In the genomic region with DNA sequence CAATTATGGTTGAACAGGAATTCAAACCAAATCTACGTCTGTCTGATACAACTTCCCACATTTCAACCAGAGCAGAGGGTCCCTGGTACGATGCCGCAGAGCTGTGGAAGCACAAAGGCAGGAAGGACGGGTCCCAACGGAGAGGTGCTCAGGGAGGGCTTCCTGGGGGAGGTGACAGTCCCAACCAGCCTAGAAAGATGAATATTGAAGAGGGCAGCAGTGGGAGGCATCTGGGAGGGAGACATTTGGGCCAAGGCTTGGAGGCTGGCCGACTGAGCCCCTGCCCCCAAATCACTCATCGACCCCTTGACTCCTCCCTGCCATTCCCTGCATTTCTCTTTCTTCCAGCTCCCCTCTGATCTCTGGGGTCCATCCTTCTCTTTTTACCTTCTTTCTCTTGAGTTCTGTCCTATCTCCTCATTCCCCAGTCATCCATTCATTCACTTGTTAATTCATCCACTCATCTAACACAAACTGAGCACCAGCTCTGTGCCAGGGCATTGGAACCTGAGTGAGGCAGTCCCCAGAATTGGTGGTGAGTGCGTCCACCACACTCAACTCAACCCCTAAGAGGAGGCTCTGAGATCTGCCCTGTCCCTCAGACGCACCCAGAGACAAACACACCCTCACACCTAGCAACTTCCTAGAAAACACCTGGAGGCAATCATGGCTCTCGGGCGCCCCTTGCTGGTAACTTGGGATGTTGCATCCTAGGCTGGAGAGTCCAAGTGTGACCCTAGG, we compare ENCODE assay signal across 8 cellular contexts. TPM values are rescaled to one million over a fixed set of nuclear protein-coding genes. Genes with fewer than 3 reads are reported as not detected.
DNase-seq lines count a peak whose midpoint lies in the region; ATAC-seq and TF ChIP-seq lines count a peak whose summit lies in the region.

No MANE protein-coding gene starts in this region.

- intact Hi-C loops in cardiac septum (cut with DNase I), result loop anchor here (5.0 kb wide), 1 partner anchor 96 kb away; no protein-coding TSS in a partner anchor

- POLR2A ChIA-PET in GM10248 (lab: Yijun Ruan, JAX), result interaction anchor here (0.6 kb wide), 1 partner anchor 145 kb away, joined by 3 read pairs; no protein-coding TSS in a partner anchor

- peak overlapping the region; percentile 63 for H3K27ac Mint-ChIP-seq in activated naive CD4-positive, alpha-beta T cell treated with anti-CD3 and anti-CD28 coated beads, Interleukin-2, amount 50 U/mL, for 24 hours

- peak; percentile 88 for TF ChIP-seq CTCF in GM10248 (IDR thresholded peaks at IDR 0.05; ENCODE audit: control extremely low read depth, extremely low read depth, low read depth, missing control alignments)

- H3K4me1 Mint-ChIP-seq in activated naive CD4-positive, alpha-beta T cell treated with anti-CD3 and anti-CD28 coated beads, Interleukin-2, amount 50 U/mL, for 24 hours, result peaks cover 19% of the 10 kb centered on the region

- no peaks in the 10 kb centered on the region for H3K27me3 Mint-ChIP-seq in activated naive CD4-positive, alpha-beta T cell treated with anti-CD3 and anti-CD28 coated beads, Interleukin-2, amount 50 U/mL, for 24 hours

- H3K4me3 Mint-ChIP-seq in activated naive CD4-positive, alpha-beta T cell treated with anti-CD3 and anti-CD28 coated beads, Interleukin-2, amount 50 U/mL, for 24 hours, result no peak overlapping the region

- H3K9me3 Mint-ChIP-seq in activated naive CD4-positive, alpha-beta T cell treated with anti-CD3 and anti-CD28 coated beads, Interleukin-2, amount 50 U/mL, for 24 hours, result no peaks in the 10 kb centered on the region

- DNase-seq in GM10248 (ENCODE audit: extremely low spot score) (peak; percentile 81), M059J (ENCODE audit: low read depth) (peak; percentile 80), SKM-1 treated with dmso at 0.1 percent for 144 hours (lab: John Stamatoyannopoulos, UW; ENCODE audit: unreplicated experiment) (peak; percentile 28), cardiac septum (ENCODE audit: low spot score) (peak; percentile 92), putamen (ENCODE audit: low spot score) (peak; percentile 49)

- ATAC-seq in GM18873 (IDR thresholded peaks at IDR 0.05; ENCODE audit: low FRiP score, unreplicated experiment), result no peak
- no peak for ATAC-seq in GM19455 (IDR thresholded peaks at IDR 0.05; ENCODE audit: unreplicated experiment)

- CTCF ChIA-PET in GM10248 (lab: Yijun Ruan, JAX), result interaction anchor here (0.6 to 1.4 kb wide), 9 partner anchors 11 to 593 kb away, joined by 3 to 6 read pairs (median 3); no protein-coding TSS in a partner anchor

- no peaks in the 10 kb centered on the region for H3K36me3 Mint-ChIP-seq in activated naive CD4-positive, alpha-beta T cell treated with anti-CD3 and anti-CD28 coated beads, Interleukin-2, amount 50 U/mL, for 24 hours

RNA-seq across cellular contexts. Expression of a gene that starts 13.2 kb away (rescaled TPM):
- not detected in 2 replicates for total RNA-seq in M059J (2014; rRNA removed; shearing (Covaris generic))
- total RNA-seq in cardiac septum, result not detected

RNA-seq across cellular contexts. Expression of a gene that starts 26.5 kb away (rescaled TPM):
- 18.3 and 60.5 TPM in 2 replicates for total RNA-seq in M059J (2014; rRNA removed; shearing (Covaris generic))
- 506 TPM for total RNA-seq in cardiac septum

RNA-seq across cellular contexts. Expression of a gene that starts 37.8 kb away (rescaled TPM):
- total RNA-seq in M059J (2014; rRNA removed; shearing (Covaris generic)), result not detected in 2 replicates
- total RNA-seq in cardiac septum, result not detected

Comparison
In these comparisons a context has a peak if more than half of its experiments do, and no peak if none do; other contexts are left out.
1. DNase-seq: peak in every context shown above with its lines; median percentile 92 in cardiac septum; 81 in GM10248; 80 in M059J; 49 in putamen; 28 in SKM-1 treated with dmso at 0.1 percent for 144 hours.